8 cellular contexts compared by ENCODE assay signal in genomic region chr15:75368689-75369239, GRCh38. TPM values are rescaled to one million over a fixed set of nuclear protein-coding genes. Genes with fewer than 3 reads are reported as not detected.
A peak's percentile ranks its signal among the peaks of the same experiment; 100 is the strongest.
DNase-seq lines count a peak whose midpoint lies in the region; ATAC-seq and TF ChIP-seq lines count a peak whose summit lies in the region.

No MANE protein-coding gene starts in this region.

- intact Hi-C loops in CD8-positive, alpha-beta T cell (cut with DNase I, micrococcal nuclease) = loop anchor here (1.0 to 5.0 kb wide), 10 partner anchors 18 to 826 kb away; partner anchors contain the start of genes C15orf39 (in 2 of the 2), IMP3 (in 2 of the 2), SNUPN (in 2 of the 2) and ARID3B (in 1 of the 2)
- intact Hi-C loops in HCT116 (cut with micrococcal nuclease) (loop anchor here (1.0 to 5.0 kb wide), 4 partner anchors 259 to 315 kb away; partner anchors contain the start of genes IMP3 and SNUPN), left ventricle myocardium inferior (cut with micrococcal nuclease) (loop anchor here (5.0 kb wide), 1 partner anchor 84 kb away; the partner anchor contains the start of gene SIN3A)

- peak overlapping the region; percentile 94 for H3K27ac Mint-ChIP-seq in CD8-positive, alpha-beta T cell
- H3K27ac Mint-ChIP-seq in activated CD4-positive, alpha-beta memory T cell treated with anti-CD3 and anti-CD28 coated beads, Interleukin-2, amount 10 ng/mL, durations not matched to agents 7 days and 5 days = peak overlapping the region; percentile 96

- POLR2A ChIA-PET in CD8-positive, alpha-beta T cell (lab: Charles Lee) = interaction anchor here (0.5 to 3.0 kb wide), 21 partner anchors 9 to 530 kb away, joined by 3 to 76 read pairs (median 6); partner anchors contain the start of genes IMP3, NEIL1, PTPN9 and SIN3A
- POLR2A ChIA-PET in HCT116 (lab: Charles Lee) = interaction anchor here (1.0 to 3.1 kb wide), 12 partner anchors 10 to 344 kb away, joined by 3 to 39 read pairs (median 6); partner anchors contain the start of genes CSPG4, IMP3, SIN3A and SNUPN
- POLR2A ChIA-PET in activated CD4-positive, alpha-beta memory T cell treated with anti-CD3 and anti-CD28 coated beads, Interleukin-2, amount 10 ng/mL, durations not matched to agents 7 days and 5 days (lab: Charles Lee) = interaction anchor here (0.8 to 7.3 kb wide), 31 partner anchors 8 to 462 kb away, joined by 3 to 174 read pairs (median 6); partner anchors contain the start of genes COMMD4, FAM219B, IMP3 and NEIL1

- no peaks in the 10 kb centered on the region for H3K27me3 Mint-ChIP-seq in CD8-positive, alpha-beta T cell (ENCODE audit: low read depth)
- H3K27me3 Mint-ChIP-seq in activated CD4-positive, alpha-beta memory T cell treated with anti-CD3 and anti-CD28 coated beads, Interleukin-2, amount 10 ng/mL, durations not matched to agents 7 days and 5 days = no peaks in the 10 kb centered on the region

- peak overlapping the region; percentile 96 for H3K9ac ChIP-seq in HCT116 (ENCODE audit: low read length)

- RAD21 ChIA-PET in HCT116 (lab: Charles Lee; ENCODE audit: low non-redundant PET in 1 of 2, low total read pairs in 2 of 2, uncharacterized antibody in 2 of 2, unreplicated experiment in 2 of 2) = interaction anchor here (0.5 to 1.6 kb wide), 5 partner anchors 83 to 433 kb away, joined by 3 to 9 read pairs (median 5); partner anchors contain the start of gene SIN3A (in 1 of the 2)

- BruUV-seq in HCT116 (replicated peaks; lab: Mats Ljungman, UMichigan) = TSS peak; percentile 75

- no peak overlapping the region for H2AFZ ChIP-seq in HCT116 (ENCODE audit: low read depth, low read length, poor library complexity, severe bottlenecking)

- peaks cover 7% of the 10 kb centered on the region for H3K79me2 ChIP-seq in HCT116 (ENCODE audit: insufficient read depth, low read length)

- CTCF ChIA-PET in CD8-positive, alpha-beta T cell (lab: Charles Lee) = interaction anchor here (1.3 to 3.1 kb wide), 9 partner anchors 12 to 279 kb away, joined by 4 to 22 read pairs (median 9); partner anchors contain the start of genes IMP3, NEIL1, SIN3A and SNUPN
- CTCF ChIA-PET in HCT116 (lab: Charles Lee) = interaction anchor here (0.9 to 2.5 kb wide), 12 partner anchors 33 to 747 kb away, joined by 3 to 34 read pairs (median 5); partner anchors contain the start of genes IMP3, SIN3A and SNX33
- CTCF ChIA-PET in activated CD4-positive, alpha-beta memory T cell treated with anti-CD3 and anti-CD28 coated beads, Interleukin-2, amount 10 ng/mL, durations not matched to agents 7 days and 5 days (lab: Charles Lee) = interaction anchor here (0.6 to 4.5 kb wide), 26 partner anchors 8 to 393 kb away, joined by 3 to 109 read pairs (median 6); partner anchors contain the start of genes C15orf39, COMMD4, IMP3 and PPCDC

- TF ChIP-seq POLR2A in HCT116 (IDR thresholded peaks at IDR 0.05; ENCODE audit: borderline replicate concordance, extremely low read depth, insufficient read depth, insufficient read length) = no peak

- H3K36me3 Mint-ChIP-seq in CD8-positive, alpha-beta T cell = peaks cover 66% of the 10 kb centered on the region
- peaks cover 44% of the 10 kb centered on the region for H3K36me3 Mint-ChIP-seq in activated CD4-positive, alpha-beta memory T cell treated with anti-CD3 and anti-CD28 coated beads, Interleukin-2, amount 10 ng/mL, durations not matched to agents 7 days and 5 days (ENCODE audit: low read depth)

- peak overlapping the region; percentile 91 for H3K4me3 Mint-ChIP-seq in CD8-positive, alpha-beta T cell
- peak overlapping the region; percentile 93 for H3K4me3 Mint-ChIP-seq in activated CD4-positive, alpha-beta memory T cell treated with anti-CD3 and anti-CD28 coated beads, Interleukin-2, amount 10 ng/mL, durations not matched to agents 7 days and 5 days

- TF ChIP-seq RAD21 in HCT116 (IDR thresholded peaks at IDR 0.05; ENCODE audit: low read depth) = no peak

- TF ChIP-seq CTCF in CD8-positive, alpha-beta T cell (IDR thresholded peaks at IDR 0.05) = no peak
- no peak for TF ChIP-seq CTCF in HCT116 (IDR thresholded peaks at IDR 0.05 in 2 of 3, conservative IDR thresholded peaks at IDR 0.05 in 1 of 3; ENCODE audit: borderline replicate concordance in 1 of 3, insufficient read depth in 1 of 3, low read depth in 2 of 3, low read length in 2 of 3)
- no peak for TF ChIP-seq CTCF in left ventricle myocardium inferior (IDR thresholded peaks at IDR 0.05; ENCODE audit: borderline replicate concordance)

- H3K4me1 ChIP-seq in CD8-positive, alpha-beta T cell (ENCODE audit: insufficient read depth, low read length) = peaks cover 15% of the 10 kb centered on the region
- H3K4me1 ChIP-seq in HCT116 (ENCODE audit: control insufficient read depth in 1 of 2, insufficient read depth in 2 of 2, low read length in 2 of 2) (peaks cover 11 to 23% of the 10 kb centered on the region in 2 experiments), left ventricle myocardium inferior (peaks cover 30% of the 10 kb centered on the region)

- no peaks in the 10 kb centered on the region for H3K9me2 ChIP-seq in HCT116 (ENCODE audit: insufficient read depth)

- no peaks in the 10 kb centered on the region for H3K9me3 Mint-ChIP-seq in CD8-positive, alpha-beta T cell
- H3K9me3 Mint-ChIP-seq in activated CD4-positive, alpha-beta memory T cell treated with anti-CD3 and anti-CD28 coated beads, Interleukin-2, amount 10 ng/mL, durations not matched to agents 7 days and 5 days = no peaks in the 10 kb centered on the region

- H3K27ac ChIP-seq in CD8-positive, alpha-beta T cell (ENCODE audit: low read depth, low read length) = peak overlapping the region; percentile 89
- H3K27ac ChIP-seq in HCT116 (ENCODE audit: low read depth, low read length) = peak overlapping the region; percentile 95
- H3K27ac ChIP-seq in left ventricle myocardium inferior (replicated peaks) = peak overlapping the region; percentile 99
- peak overlapping the region in 20 of 21 experiments; percentile 87 to 100 (median 98) for H3K27ac ChIP-seq in skin epidermis

- H3K4me2 ChIP-seq in HCT116 (ENCODE audit: low read length) = peak overlapping the region; percentile 80

- no peaks in the 10 kb centered on the region for H3K27me3 ChIP-seq in CD8-positive, alpha-beta T cell (ENCODE audit: insufficient read depth, low read length)
- no peaks in the 10 kb centered on the region for H3K27me3 ChIP-seq in HCT116 (ENCODE audit: insufficient read depth, low read length)
- no peaks in the 10 kb centered on the region for H3K27me3 ChIP-seq in left ventricle myocardium inferior (ENCODE audit: low read depth)

- no peaks in the 10 kb centered on the region for H3K9me3 ChIP-seq in CD8-positive, alpha-beta T cell (ENCODE audit: low read length)
- H3K9me3 ChIP-seq in HCT116 (ENCODE audit: control insufficient read depth in 1 of 2, insufficient read depth in 1 of 2, low read depth in 1 of 2, low read length in 2 of 2) (no peaks in the 10 kb centered on the region), left ventricle myocardium inferior (replicated peaks) (no peaks in the 10 kb centered on the region)

- DNase-seq in CD8-positive, alpha-beta T cell = peak in 2 of 7 experiments; percentile 27 to 55
- no peak for DNase-seq in HCT116 (ENCODE audit: low read depth, low spot score)
- DNase-seq in activated CD4-positive, alpha-beta memory T cell treated with anti-CD3 and anti-CD28 coated beads, Interleukin-2, amount 10 ng/mL, durations not matched to agents 7 days and 5 days = peak; percentile 32
- no peak for DNase-seq in left ventricle myocardium inferior
- DNase-seq in kidney glomerular epithelial cell (lab: John Stamatoyannopoulos, UW) = no peak
- no peak for DNase-seq in HK-2 (ENCODE audit: unreplicated experiment)
- DNase-seq in GF-D8 (lab: John Stamatoyannopoulos, UW) = no peak

- no peaks in the 10 kb centered on the region for H4K20me1 ChIP-seq in HCT116 (ENCODE audit: insufficient read depth)

- H3K4me1 Mint-ChIP-seq in CD8-positive, alpha-beta T cell (ENCODE audit: low read depth) = peaks cover 24% of the 10 kb centered on the region
- peaks cover 33% of the 10 kb centered on the region for H3K4me1 Mint-ChIP-seq in activated CD4-positive, alpha-beta memory T cell treated with anti-CD3 and anti-CD28 coated beads, Interleukin-2, amount 10 ng/mL, durations not matched to agents 7 days and 5 days

- no peak for ATAC-seq in CD8-positive, alpha-beta T cell
- no peak for ATAC-seq in HCT116

- peaks cover 19% of the 10 kb centered on the region for H3K36me3 ChIP-seq in CD8-positive, alpha-beta T cell (ENCODE audit: insufficient read depth, low read length)
- H3K36me3 ChIP-seq in HCT116 (ENCODE audit: control insufficient read depth in 1 of 2, insufficient read depth in 2 of 2, low read length in 2 of 2) (peaks cover 26% of the 10 kb centered on the region in 2 experiments), left ventricle myocardium inferior (peaks cover 64% of the 10 kb centered on the region)

- H3K4me3 ChIP-seq in CD8-positive, alpha-beta T cell (ENCODE audit: low read depth, low read length) = peak overlapping the region; percentile 86
- peak overlapping the region; percentile 68 to 84 for H3K4me3 ChIP-seq in HCT116 (replicated peaks in 1 of 2; ENCODE audit: low read depth in 1 of 2, low read length in 2 of 2)
- peak overlapping the region; percentile 89 for H3K4me3 ChIP-seq in left ventricle myocardium inferior
- peak overlapping the region; percentile 58 to 95 (median 86) for H3K4me3 ChIP-seq in skin epidermis

TF ChIP-seq in HCT116, 20 proteins besides CTCF, POLR2A, EP300 and RAD21 (continues in another document):
- TF ChIP-seq CBX3 (IDR thresholded peaks at IDR 0.05; ENCODE audit: low read depth) (no peak), MAX (IDR thresholded peaks at IDR 0.05) (no peak), SRF (IDR thresholded peaks at IDR 0.05; ENCODE audit: low read depth) (no peak)

RNA-seq across cellular contexts. Expression of gene MAN2C1, which starts 0.4 kb away (rescaled TPM):
- 100 to 1,000 TPM; 342 to 373 TPM for total RNA-seq in CD8-positive, alpha-beta T cell
- total RNA-seq in HCT116 (2021; ENCODE audit: unreplicated experiment) = 118 TPM
- 87.8 and 98.6 TPM in 2 replicates for polyA plus RNA-seq in HCT116 (2012)
- total RNA-seq in activated CD4-positive, alpha-beta memory T cell treated with anti-CD3 and anti-CD28 coated beads, Interleukin-2, amount 10 ng/mL, durations not matched to agents 7 days and 5 days = 100 to 1,000 TPM; 174 to 196 TPM
- 114 TPM for total RNA-seq in left ventricle myocardium inferior

RNA-seq across cellular contexts. Expression of gene NEIL1, which starts 21.9 kb away (rescaled TPM):
- 10 to 100 TPM; 27.1 to 29.5 TPM for total RNA-seq in CD8-positive, alpha-beta T cell
- total RNA-seq in HCT116 (2021; ENCODE audit: unreplicated experiment) (41.4 TPM), left ventricle myocardium inferior (8.2 TPM)
- polyA plus RNA-seq in HCT116 (2012) = 27.2 and 37.5 TPM in 2 replicates
- 1 to 10 TPM; 6.9 to 7.0 TPM for total RNA-seq in activated CD4-positive, alpha-beta memory T cell treated with anti-CD3 and anti-CD28 coated beads, Interleukin-2, amount 10 ng/mL, durations not matched to agents 7 days and 5 days

RNA-seq across cellular contexts. Expression of gene COMMD4, which starts 32.9 kb away (rescaled TPM):
- 10 to 100 TPM; 10.1 to 10.2 TPM for total RNA-seq in CD8-positive, alpha-beta T cell
- total RNA-seq in HCT116 (2021; ENCODE audit: unreplicated experiment) (141 TPM), left ventricle myocardium inferior (36.4 TPM)
- 94.6 and 113 TPM in 2 replicates for polyA plus RNA-seq in HCT116 (2012)
- 10 to 100 TPM; 87.8 to 91.0 TPM for total RNA-seq in activated CD4-positive, alpha-beta memory T cell treated with anti-CD3 and anti-CD28 coated beads, Interleukin-2, amount 10 ng/mL, durations not matched to agents 7 days and 5 days
